9 cellular contexts compared by ENCODE assay signal in genomic region chr1:155061381-155062150, GRCh38. TPM values are rescaled to one million over a fixed set of nuclear protein-coding genes. Genes with fewer than 3 reads are reported as not detected.
DNase-seq lines count a peak whose midpoint lies in the region; ATAC-seq and TF ChIP-seq lines count a peak whose summit lies in the region.
"Had no signal": no experiment of that assay in that cellular context is flagged by ENCODE, and none has a peak within 500 bp of the region (broad histone marks: within the 10 kb centered on the region; RNA-seq: fewer than 3 reads in every experiment).

No MANE protein-coding gene starts in this region.

- WGBS in right lobe of liver (ENCODE audit: insufficient coverage, low coverage, low lambda C conversion rate, missing lambda C conversion rate): 28% methylated on average over 11 of the region's 21 CpGs

- intact Hi-C loops in activated CD4-positive, alpha-beta T cell treated with anti-CD3 and anti-CD28 coated beads, Interleukin-2, amount 10 ng/mL, durations not matched to agents 24 days and 14 days (cut with micrococcal nuclease): loop anchor here (1.0 to 5.0 kb wide), 6 partner anchors 9 to 503 kb away; partner anchors contain the start of genes CKS1B, SHC1, UBE2Q1 and ZBTB7B
- intact Hi-C loops in right lobe of liver (cut with DNase I): no loop called here

- no peaks in the 10 kb centered on the region for H3K27me3 ChIP-seq in right lobe of liver

- H3K4me3 ChIP-seq in choroid plexus epithelial cell (ENCODE audit: low read depth, low read length) (no peak overlapping the region), right lobe of liver (no peak overlapping the region)

- ATAC-seq in HG03521 (IDR thresholded peaks at IDR 0.05; ENCODE audit: unreplicated experiment) (peak; percentile 46), right lobe of liver (peak; percentile 67 to 77 (median 72)), GM21381 (IDR thresholded peaks at IDR 0.05; ENCODE audit: unreplicated experiment) (no peak)

- peaks cover 19% of the 10 kb centered on the region for H3K36me3 Mint-ChIP-seq in activated CD4-positive, alpha-beta T cell treated with anti-CD3 and anti-CD28 coated beads, Interleukin-2, amount 10 ng/mL, durations not matched to agents 24 days and 14 days (ENCODE audit: low read depth)

- TF ChIP-seq CTCF in GM12873 (IDR thresholded peaks at IDR 0.05; ENCODE audit: insufficient read depth, low read depth, low read length, missing control alignments) (peak; percentile 100), choroid plexus epithelial cell (conservative IDR thresholded peaks at IDR 0.05; ENCODE audit: low read depth, low read length) (peak; percentile 100), right lobe of liver (IDR thresholded peaks at IDR 0.05) (peak; percentile 98 to 99 (median 99))

- H3K27me3 Mint-ChIP-seq in activated CD4-positive, alpha-beta T cell treated with anti-CD3 and anti-CD28 coated beads, Interleukin-2, amount 10 ng/mL, durations not matched to agents 24 days and 14 days: no peaks in the 10 kb centered on the region
- H3K27me3 Mint-ChIP-seq: stimulated activated naive CD8-positive, alpha-beta T cell treated with anti-CD3 and anti-CD28 coated beads, Interleukin-15, Interleukin-2, amounts not matched to agents 100 ng/mL and 50 ng/mL, for 24 hours had no signal

- no peaks in the 10 kb centered on the region for H3K9me3 Mint-ChIP-seq in activated CD4-positive, alpha-beta T cell treated with anti-CD3 and anti-CD28 coated beads, Interleukin-2, amount 10 ng/mL, durations not matched to agents 24 days and 14 days
- H3K9me3 Mint-ChIP-seq: stimulated activated naive CD8-positive, alpha-beta T cell treated with anti-CD3 and anti-CD28 coated beads, Interleukin-15, Interleukin-2, amounts not matched to agents 100 ng/mL and 50 ng/mL, for 24 hours had no signal

- H3K4me1 Mint-ChIP-seq in activated CD4-positive, alpha-beta T cell treated with anti-CD3 and anti-CD28 coated beads, Interleukin-2, amount 10 ng/mL, durations not matched to agents 24 days and 14 days: peaks cover 23% of the 10 kb centered on the region

- peaks cover 0 to 27% (median 14%) of the 10 kb centered on the region in 4 donors for H3K4me1 ChIP-seq in right lobe of liver

- peaks cover 0 to 14% (median 0%) of the 10 kb centered on the region in 4 donors for H3K36me3 ChIP-seq in right lobe of liver

- no peak overlapping the region for H3K27ac Mint-ChIP-seq in activated CD4-positive, alpha-beta T cell treated with anti-CD3 and anti-CD28 coated beads, Interleukin-2, amount 10 ng/mL, durations not matched to agents 24 days and 14 days
- H3K27ac Mint-ChIP-seq: stimulated activated naive CD8-positive, alpha-beta T cell treated with anti-CD3 and anti-CD28 coated beads, Interleukin-15, Interleukin-2, amounts not matched to agents 100 ng/mL and 50 ng/mL, for 24 hours had no signal

- DNase-seq in NCI-H69 (lab: John Stamatoyannopoulos, UW) (peak; percentile 95), choroid plexus epithelial cell (ENCODE audit: low read depth) (peak; percentile 90), right lobe of liver (peak; percentile 88 to 91 (median 89))
- peak; percentile 99 for DNase-seq in activated CD4-positive, alpha-beta T cell treated with anti-CD3 and anti-CD28 coated beads, Interleukin-2, amount 10 ng/mL, durations not matched to agents 24 days and 14 days
- DNase-seq in stimulated activated CD4-positive, alpha-beta T cell treated with anti-CD3 and anti-CD28 coated beads, TNF-alpha, amount 100 ng/mL, for 4 hours (ENCODE audit: low read depth in 3 of 3): peak; percentile 87 to 96 (median 91)

- H3K4me3 Mint-ChIP-seq in activated CD4-positive, alpha-beta T cell treated with anti-CD3 and anti-CD28 coated beads, Interleukin-2, amount 10 ng/mL, durations not matched to agents 24 days and 14 days: peak overlapping the region; percentile 34
- H3K4me3 Mint-ChIP-seq: stimulated activated naive CD8-positive, alpha-beta T cell treated with anti-CD3 and anti-CD28 coated beads, Interleukin-15, Interleukin-2, amounts not matched to agents 100 ng/mL and 50 ng/mL, for 24 hours had no signal

- no peak for TF ChIP-seq POLR2A in right lobe of liver (IDR thresholded peaks at IDR 0.05)

- no peaks in the 10 kb centered on the region for H3K9me3 ChIP-seq in right lobe of liver

- no peak overlapping the region for H3K27ac ChIP-seq in right lobe of liver

RNA-seq across cellular contexts. Expression of gene EFNA4, which starts 2.0 kb away (rescaled TPM):
- 5.8 and 6.2 TPM in 2 replicates for total RNA-seq in activated CD4-positive, alpha-beta T cell treated with anti-CD3 and anti-CD28 coated beads, Interleukin-2, amount 10 ng/mL, durations not matched to agents 24 days and 14 days
- 1 to 10 TPM; 2.3 to 6.4 (median 3.0) TPM for total RNA-seq in right lobe of liver

RNA-seq across cellular contexts. Expression of gene ADAM15, which starts 10.4 kb away (rescaled TPM):
- 79.7 and 84.5 TPM in 2 replicates for total RNA-seq in activated CD4-positive, alpha-beta T cell treated with anti-CD3 and anti-CD28 coated beads, Interleukin-2, amount 10 ng/mL, durations not matched to agents 24 days and 14 days
- 10 to 100 TPM; 16.2 to 33.9 (median 26.4) TPM for total RNA-seq in right lobe of liver

RNA-seq across cellular contexts. Expression of gene EFNA3, which starts 17.1 kb away (rescaled TPM):
- 3.6 and 4.4 TPM in 2 replicates for total RNA-seq in activated CD4-positive, alpha-beta T cell treated with anti-CD3 and anti-CD28 coated beads, Interleukin-2, amount 10 ng/mL, durations not matched to agents 24 days and 14 days
- total RNA-seq in right lobe of liver: 1 to 10 TPM in 4 of 6 experiments, under 1 TPM in 2; 0.26 to 4.0 (median 2.5) TPM

RNA-seq across cellular contexts. Expression of gene DCST1, which starts 27.9 kb away (rescaled TPM):
- total RNA-seq in activated CD4-positive, alpha-beta T cell treated with anti-CD3 and anti-CD28 coated beads, Interleukin-2, amount 10 ng/mL, durations not matched to agents 24 days and 14 days: not detected in 2 replicates
- not detected for total RNA-seq in right lobe of liver

RNA-seq across cellular contexts. Expression of gene DCST2, which starts 28.0 kb away (rescaled TPM):
- total RNA-seq in activated CD4-positive, alpha-beta T cell treated with anti-CD3 and anti-CD28 coated beads, Interleukin-2, amount 10 ng/mL, durations not matched to agents 24 days and 14 days: 0.16 TPM in 1 of 2 replicates, not detected in the other
- total RNA-seq in right lobe of liver: 1 to 10 TPM in 1 of 6 experiments, under 1 TPM in 4, not detected in 1; 0.72 to 1.4 (median 0.81) TPM
